ENCODE assay signal across 8 cellular contexts in the genomic region with DNA sequence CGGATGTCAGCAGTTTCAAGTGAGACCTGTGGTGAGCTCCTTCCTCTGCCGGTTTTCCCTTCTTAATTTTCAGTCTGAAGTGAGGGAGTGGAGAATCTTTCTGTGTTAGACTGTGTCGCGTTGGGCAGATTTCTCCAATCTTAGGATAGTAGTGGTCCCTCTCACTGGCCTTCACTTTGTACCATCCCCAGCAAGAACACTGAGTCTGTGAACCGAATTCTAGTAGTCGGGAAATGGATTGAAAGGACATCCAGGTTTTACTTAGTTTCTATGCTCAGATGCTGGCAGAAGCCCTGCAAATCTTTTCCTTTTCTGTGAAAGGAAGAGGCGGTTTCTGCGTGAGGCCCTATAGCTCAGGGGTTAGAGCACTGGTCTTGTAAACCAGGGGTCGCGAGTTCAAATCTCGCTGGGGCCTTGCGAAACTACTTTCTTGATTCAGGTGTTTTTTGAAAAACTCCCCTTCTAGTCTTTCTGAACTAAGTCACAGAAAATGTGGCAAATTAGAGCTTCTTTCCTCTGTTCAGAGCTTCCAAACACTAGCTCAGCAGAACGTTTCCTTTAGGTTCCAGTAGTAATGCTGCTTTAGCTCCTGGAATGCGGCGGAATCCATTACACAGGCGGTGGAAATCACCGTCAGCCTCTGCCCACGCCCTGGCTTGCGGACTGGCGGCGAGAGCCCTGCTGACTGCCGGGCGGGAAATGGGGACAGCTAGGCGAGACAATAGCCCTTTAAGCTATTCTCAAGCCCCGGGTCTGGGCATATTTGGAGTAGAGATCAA. TPM values are rescaled to one million over a fixed set of nuclear protein-coding genes. Genes with fewer than 3 reads are reported as not detected.
A peak's percentile ranks its signal among the peaks of the same experiment; 100 is the strongest.
DNase-seq lines count a peak whose midpoint lies in the region; ATAC-seq and TF ChIP-seq lines count a peak whose summit lies in the region.

No MANE protein-coding gene starts in this region.

- DNase-seq in NCI-H748 (lab: John Stamatoyannopoulos, UW; ENCODE audit: unreplicated experiment) (peak; percentile 87), lower lobe of right lung (peak; percentile 84)
- peak; percentile 89 to 92 for DNase-seq in activated CD4-positive, alpha-beta T cell treated with anti-CD3 and anti-CD28 coated beads, Interleukin-2, amount 50 U/mL, for 48 hours
- DNase-seq in effector CD4-positive, alpha-beta T cell = peak; percentile 78
- peak; percentile 77 to 87 for DNase-seq in stimulated activated CD4-positive, alpha-beta T cell treated with anti-CD3 and anti-CD28 coated beads, Interleukin-4, amount 100 ng/mL, for 48 hours (ENCODE audit: low read depth in 2 of 2)

- peaks cover 32% of the 10 kb centered on the region for H3K4me1 ChIP-seq in lower lobe of right lung

- H3K9me3 ChIP-seq in lower lobe of right lung = no peaks in the 10 kb centered on the region

- ATAC-seq in HG02943 (IDR thresholded peaks at IDR 0.05; ENCODE audit: low read depth, unreplicated experiment) (peak; percentile 25), lower lobe of right lung (peak; percentile 59 to 60), HG02571 (IDR thresholded peaks at IDR 0.05; ENCODE audit: unreplicated experiment) (no peak)

- H3K4me3 ChIP-seq in GM08714 (ENCODE audit: low read length) = peak overlapping the region; percentile 62
- H3K4me3 ChIP-seq in lower lobe of right lung = peak overlapping the region; percentile 81

- H3K36me3 ChIP-seq in lower lobe of right lung = no peaks in the 10 kb centered on the region

- intact Hi-C loops in lower lobe of right lung (cut with DNase I) = no loop called here

- TF ChIP-seq CTCF in lower lobe of right lung (IDR thresholded peaks at IDR 0.05) = no peak

- H3K27me3 ChIP-seq in lower lobe of right lung (ENCODE audit: low read depth) = no peaks in the 10 kb centered on the region

- H3K27ac ChIP-seq in lower lobe of right lung = peak overlapping the region; percentile 100

RNA-seq across cellular contexts. Expression of gene RNASE4, which starts 2.8 kb away (rescaled TPM):
- 41.0 TPM for total RNA-seq in lower lobe of right lung

RNA-seq across cellular contexts. Expression of gene ANG, which starts 7.0 kb away (rescaled TPM):
- 29.3 TPM for total RNA-seq in lower lobe of right lung

RNA-seq across cellular contexts. Expression of gene OR6S1, which starts 40.0 kb away (rescaled TPM):
- not detected for total RNA-seq in lower lobe of right lung
